15 cellular contexts compared by ENCODE assay signal in genomic region chr7:157575181-157575580, GRCh38.
A peak's percentile ranks its signal among the peaks of the same experiment; 100 is the strongest.
DNase-seq lines count a peak whose midpoint lies in the region; ATAC-seq and TF ChIP-seq lines count a peak whose summit lies in the region.
"Had no signal": no experiment of that assay in that cellular context is flagged by ENCODE, and none has a peak within 500 bp of the region (broad histone marks: within the 10 kb centered on the region; RNA-seq: fewer than 3 reads in every experiment).

No MANE protein-coding gene starts in this region.

- H3K4me3 Mint-ChIP-seq in natural killer cell treated with Interleukin-12 subunit alpha and Interleukin-12 subunit beta and Interleukin-15 and Interleukin-18, amount 100 ng/mL, for 72 hours = no peak overlapping the region
- H3K4me3 Mint-ChIP-seq in natural killer cell (no peak overlapping the region), brain (no peak overlapping the region)
- H3K4me3 Mint-ChIP-seq: H9 had no signal

- H3K4me1 ChIP-seq in transverse colon = peaks cover 0 to 17% (median 7%) of the 10 kb centered on the region in 4 donors
- H3K4me1 ChIP-seq: BE2C had no signal

- WGBS in transverse colon (ENCODE audit: low coverage in 1 of 2), 2 donors = 86 to 92% methylated on average over 7 of the region's 7 CpGs

- intact Hi-C loops in natural killer cell (cut with micrococcal nuclease) (no loop called here), posterior vena cava (cut with DNase I) (no loop called here), transverse colon (cut with DNase I; ENCODE audit: low total_unique reads) (no loop called here)

- no peak for TF ChIP-seq POLR2A in transverse colon (IDR thresholded peaks at IDR 0.05)

- in situ Hi-C loops in transverse colon (cut with MboI; ENCODE audit: low pct_ligation_motif_present in 1 of 4, low pct_unique_long_range_greater_than_20kb in 1 of 4, low sequenced_read_pairs in 3 of 4) = no loop called here

- no peak overlapping the region for H3K27ac ChIP-seq in transverse colon
- H3K27ac ChIP-seq: C4-2B had no signal

- H3K9me3 Mint-ChIP-seq in natural killer cell treated with Interleukin-12 subunit alpha and Interleukin-12 subunit beta and Interleukin-15 and Interleukin-18, amount 100 ng/mL, for 72 hours = no peaks in the 10 kb centered on the region
- H3K9me3 Mint-ChIP-seq in natural killer cell = no peaks in the 10 kb centered on the region
- H3K9me3 Mint-ChIP-seq in brain = peaks cover 0 to 86% (median 0%) of the 10 kb centered on the region in 5 experiments
- H3K9me3 Mint-ChIP-seq: CD8-positive, alpha-beta memory T cell; H9 had no signal

- peaks cover 31 to 58% of the 10 kb centered on the region in 2 donors for H3K27me3 Mint-ChIP-seq in natural killer cell treated with Interleukin-12 subunit alpha and Interleukin-12 subunit beta and Interleukin-15 and Interleukin-18, amount 100 ng/mL, for 72 hours
- H3K27me3 Mint-ChIP-seq in natural killer cell (ENCODE audit: low read depth in 2 of 2) = peaks cover 44 to 74% of the 10 kb centered on the region in 2 donors
- no peaks in the 10 kb centered on the region for H3K27me3 Mint-ChIP-seq in brain

- TF ChIP-seq CTCF in natural killer cell (IDR thresholded peaks at IDR 0.05) (no peak), brain (conservative IDR thresholded peaks at IDR 0.05) (no peak), transverse colon (IDR thresholded peaks at IDR 0.05) (no peak)

- no peaks in the 10 kb centered on the region for H3K9me3 ChIP-seq in transverse colon
- H3K9me3 ChIP-seq: BE2C had no signal

- H3K4me3 ChIP-seq in transverse colon = no peak overlapping the region

- no peak for ATAC-seq in natural killer cell treated with Interleukin-12 subunit alpha and Interleukin-12 subunit beta and Interleukin-15 and Interleukin-18, amount 100 ng/mL, for 72 hours
- no peak for ATAC-seq in natural killer cell

- peaks cover 10% of the 10 kb centered on the region for H3K27me3 ChIP-seq in transverse colon
- H3K27me3 ChIP-seq: BE2C had no signal

- no peaks in the 10 kb centered on the region for H3K36me3 ChIP-seq in transverse colon
- H3K36me3 ChIP-seq: BE2C had no signal

- DNase-seq in natural killer cell treated with Interleukin-12 subunit alpha and Interleukin-12 subunit beta and Interleukin-15 and Interleukin-18, amount 100 ng/mL, for 72 hours (ENCODE audit: low spot score) = peak; percentile 38
- DNase-seq in natural killer cell (no peak), posterior vena cava (ENCODE audit: low spot score) (peak; percentile 53), A172 (ENCODE audit: low spot score) (no peak), transverse colon (no peak)
- DNase-seq in activated CD4-positive, CD25-positive, alpha-beta regulatory T cell (lab: John Stamatoyannopoulos, UW) = no peak
- DNase-seq: 8988T, BE2C, DMS53, GF-D8, GOT3, H9 had no signal

- no peak for TF ChIP-seq EP300 in transverse colon (IDR thresholded peaks at IDR 0.05; ENCODE audit: low read depth)

- H3K36me3 Mint-ChIP-seq in natural killer cell treated with Interleukin-12 subunit alpha and Interleukin-12 subunit beta and Interleukin-15 and Interleukin-18, amount 100 ng/mL, for 72 hours = no peaks in the 10 kb centered on the region
- no peaks in the 10 kb centered on the region for H3K36me3 Mint-ChIP-seq in natural killer cell
- peaks cover 41% of the 10 kb centered on the region for H3K36me3 Mint-ChIP-seq in brain

- no peak overlapping the region for H3K27ac Mint-ChIP-seq in natural killer cell treated with Interleukin-12 subunit alpha and Interleukin-12 subunit beta and Interleukin-15 and Interleukin-18, amount 100 ng/mL, for 72 hours
- H3K27ac Mint-ChIP-seq in natural killer cell (no peak overlapping the region), brain (peak overlapping the region in 3 of 5 experiments; percentile 47 to 96 (median 53))
- H3K27ac Mint-ChIP-seq: H9 had no signal

- H3K4me1 Mint-ChIP-seq in natural killer cell treated with Interleukin-12 subunit alpha and Interleukin-12 subunit beta and Interleukin-15 and Interleukin-18, amount 100 ng/mL, for 72 hours (ENCODE audit: low read depth in 2 of 2) = peaks cover 12 to 18% of the 10 kb centered on the region in 2 donors
- H3K4me1 Mint-ChIP-seq in natural killer cell = peaks cover 11 to 22% of the 10 kb centered on the region in 2 donors
- H3K4me1 Mint-ChIP-seq in brain = peaks cover 72% of the 10 kb centered on the region
- H3K4me1 Mint-ChIP-seq: H9 had no signal

Comparison
In these comparisons a context has a peak if more than half of its experiments do, and no peak if none do; other contexts are left out.
1. DNase-seq: peak in natural killer cell treated with Interleukin-12 subunit alpha and Interleukin-12 subunit beta and Interleukin-15 and Interleukin-18, amount 100 ng/mL, for 72 hours (single experiment) and posterior vena cava (single experiment); none in natural killer cell (single experiment), activated CD4-positive, CD25-positive, alpha-beta regulatory T cell (0 of 4), A172 (single experiment) and transverse colon (single experiment).
2. H3K27ac Mint-ChIP-seq: peak in brain (3 of 5); none in natural killer cell treated with Interleukin-12 subunit alpha and Interleukin-12 subunit beta and Interleukin-15 and Interleukin-18, amount 100 ng/mL, for 72 hours (0 of 2) and natural killer cell (0 of 2).